ENCODE assay signal across 11 cellular contexts in the genomic region with DNA sequence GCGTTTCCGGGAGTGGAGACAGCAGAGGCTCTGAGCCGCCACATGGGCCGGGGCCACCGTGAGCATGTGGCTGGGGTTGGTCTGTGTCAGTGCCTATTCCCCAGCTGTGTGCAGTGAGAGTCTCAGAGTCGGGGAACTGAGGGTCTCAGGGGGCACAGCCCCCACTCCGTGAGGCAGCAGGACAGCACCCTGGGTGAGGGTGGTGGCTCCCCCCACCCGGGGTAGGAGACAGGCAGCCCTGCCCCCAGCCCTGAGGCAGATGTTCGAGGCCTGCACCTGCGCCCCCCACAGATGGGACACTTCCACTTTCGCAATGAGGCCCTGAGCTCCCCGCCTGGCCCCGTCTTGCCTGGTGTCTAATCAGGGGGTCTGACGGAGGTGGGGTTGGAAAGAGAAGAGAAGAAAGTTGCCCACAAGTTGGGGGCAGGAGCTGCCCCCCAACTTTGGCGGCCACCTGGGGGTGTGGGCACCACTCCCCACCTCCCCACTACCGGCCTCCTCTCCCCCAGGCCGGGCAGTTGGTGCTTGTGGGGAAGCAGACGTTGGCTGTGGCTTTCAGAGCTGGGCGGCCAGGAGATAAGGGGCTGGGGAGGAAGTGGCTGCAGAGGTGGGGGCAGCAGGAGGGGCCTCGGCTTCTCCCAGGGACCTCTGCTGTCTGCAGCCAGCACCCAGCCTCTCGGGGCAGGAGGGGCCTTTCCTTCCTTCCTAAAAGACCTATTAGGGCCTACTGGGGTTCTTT. TPM values are rescaled to one million over a fixed set of nuclear protein-coding genes. Genes with fewer than 3 reads are reported as not detected.
DNase-seq lines count a peak whose midpoint lies in the region; ATAC-seq, FAIRE-seq and TF ChIP-seq lines count a peak whose summit lies in the region.
"Had no signal": no experiment of that assay in that cellular context is flagged by ENCODE, and none has a peak within 500 bp of the region (broad histone marks: within the 10 kb centered on the region; RNA-seq: fewer than 3 reads in every experiment).

No MANE protein-coding gene starts in this region.

- no peak overlapping the region for H3K4ac ChIP-seq in H1 (replicated peaks; ENCODE audit: insufficient read length, low read depth, low read length)

- H4K8ac ChIP-seq in H1 (ENCODE audit: extremely low read depth, insufficient read depth, low read length): 0 out of 2 replicates have a peak overlapping the region, but pooled peaks have one; percentile 25

- TF ChIP-seq POLR2A in H1 (IDR thresholded peaks at IDR 0.05; ENCODE audit: control extremely low read depth in 1 of 2, low read depth in 2 of 2, low read length in 2 of 2): no peak
- TF ChIP-seq POLR2A in testis (IDR thresholded peaks at IDR 0.05): no peak

- H4K91ac ChIP-seq in H1 (replicated peaks; ENCODE audit: insufficient read length, low read length): no peak overlapping the region

- ATAC-seq in GM21447 (IDR thresholded peaks at IDR 0.05; ENCODE audit: unreplicated experiment): peak; percentile 31

- TF ChIP-seq RAD21 in H1 (IDR thresholded peaks at IDR 0.05 in 1 of 2, conservative IDR thresholded peaks at IDR 0.05 in 1 of 2; ENCODE audit: low read depth in 2 of 2, low read length in 2 of 2): no peak

- H4K20me1 ChIP-seq in H1 (replicated peaks in 1 of 2; ENCODE audit: control insufficient read depth in 1 of 2, insufficient read depth in 2 of 2, low read length in 2 of 2): peaks cover 0 to 1% of the 10 kb centered on the region in 2 experiments

- intact Hi-C loops in dorsolateral prefrontal cortex (cut with DNase I) (no loop called here), testis (cut with DNase I; ENCODE audit: low total_unique reads) (no loop called here)

- H3K36me3 ChIP-seq in KOPT-K1 (ENCODE audit: insufficient read depth, low read length): no peaks in the 10 kb centered on the region
- no peaks in the 10 kb centered on the region for H3K36me3 ChIP-seq in H1 (ENCODE audit: control insufficient read depth in 2 of 4, insufficient read depth in 4 of 4, low read length in 3 of 4)
- no peaks in the 10 kb centered on the region for H3K36me3 ChIP-seq in testis (ENCODE audit: low read depth, missing control alignments)

- H3K27me3 ChIP-seq in H1 (replicated peaks in 1 of 4; ENCODE audit: control insufficient read depth in 3 of 4, extremely low read depth in 1 of 4, insufficient read depth in 3 of 4, low read length in 3 of 4) (no peaks in the 10 kb centered on the region), dorsolateral prefrontal cortex (peaks cover 0 to 25% (median 0%) of the 10 kb centered on the region in 45 donors), testis (no peaks in the 10 kb centered on the region)

- TF ChIP-seq EP300 in H1 (IDR thresholded peaks at IDR 0.05; ENCODE audit: borderline replicate concordance in 1 of 2, low read depth in 2 of 2, low read length in 2 of 2): no peak

- 87% methylated on average over 19 of the region's 21 CpGs; no CpG with 5 or more reads in 1 of the 2 experiments for WGBS in H1 (ENCODE audit: extremely low coverage in 1 of 2, insufficient coverage in 1 of 2, insufficient read length in 1 of 2, insufficient replicate concordance in 2 of 2, low coverage in 1 of 2, low lambda C conversion rate in 2 of 2, missing lambda C conversion rate in 1 of 2), 2 experiments
- WGBS in testis, 2 donors: 80 to 88% methylated on average over 8 to 20 of the region's 21 CpGs

- FAIRE-seq in H1 (lab: Jason Lieb, UNC): no peak
- FAIRE-seq: D721Med had no signal

- no peak overlapping the region for H2BK120ac ChIP-seq in H1 (replicated peaks; ENCODE audit: low read depth, low read length)

- peaks cover 13% of the 10 kb centered on the region; the same call in 1 of the 2 replicates for H3K23me2 ChIP-seq in H1 (ENCODE audit: low read depth, low read length)

- H3K23ac ChIP-seq in H1 (ENCODE audit: insufficient read length): no peak overlapping the region

- peak; percentile 7 for TF ChIP-seq CTCF in GM12864 (IDR thresholded peaks at IDR 0.05; ENCODE audit: low read depth, low read length, missing control alignments)
- no peak for TF ChIP-seq CTCF in H1 (IDR thresholded peaks at IDR 0.05; ENCODE audit: control extremely low read depth in 1 of 3, insufficient read depth in 1 of 3, low read depth in 1 of 3, low read length in 3 of 3)
- no peak for TF ChIP-seq CTCF in dorsolateral prefrontal cortex (IDR thresholded peaks at IDR 0.05 in 54 of 56, conservative IDR thresholded peaks at IDR 0.05 in 2 of 56; ENCODE audit: low read depth in 1 of 56, partially characterized antibody in 56 of 56)
- TF ChIP-seq CTCF in testis (IDR thresholded peaks at IDR 0.05): no peak

- no peak overlapping the region for H2BK12ac ChIP-seq in H1 (ENCODE audit: low read depth, low read length)

- H3K9ac ChIP-seq in H1 (replicated peaks in 1 of 4; ENCODE audit: extremely low read depth in 1 of 4, low read depth in 3 of 4, low read length in 3 of 4): no peak overlapping the region

- no peak overlapping the region for H3K56ac ChIP-seq in H1 (replicated peaks; ENCODE audit: insufficient read length, low read depth, low read length)

- no peak overlapping the region for H3K18ac ChIP-seq in H1 (ENCODE audit: extremely low read depth, low read length)

- POLR2A ChIA-PET in H1 (lab: Charles Lee; ENCODE audit: partially characterized antibody): no interaction called here

- H3K79me1 ChIP-seq in H1 (ENCODE audit: low read depth, low read length): no peaks in the 10 kb centered on the region

- H3K79me2 ChIP-seq in H1 (ENCODE audit: control insufficient read depth in 1 of 2, insufficient read depth in 2 of 2, low read length in 2 of 2): no peaks in the 10 kb centered on the region

- H4K5ac ChIP-seq in H1 (ENCODE audit: insufficient read length, low read depth, low read length): no peak overlapping the region

- no peak overlapping the region for H3K4me2 ChIP-seq in H1 (ENCODE audit: insufficient read depth in 1 of 2, low read depth in 2 of 2, low read length in 2 of 2)

- no peak overlapping the region for H2BK15ac ChIP-seq in H1 (ENCODE audit: low read length)

- H3K9me3 ChIP-seq in KOPT-K1 (ENCODE audit: insufficient read depth, low read length, poor library complexity, severe bottlenecking) (no peaks in the 10 kb centered on the region), H1 (ENCODE audit: insufficient read depth in 2 of 2, low read depth in 1 of 2, low read length in 1 of 2) (no peaks in the 10 kb centered on the region), testis (no peaks in the 10 kb centered on the region)

- no peak overlapping the region for H2AFZ ChIP-seq in H1 (ENCODE audit: low read length)

- H2BK20ac ChIP-seq in H1 (ENCODE audit: low read length): no peak overlapping the region

- peak overlapping the region; percentile 98 for H3K27ac ChIP-seq in KOPT-K1 (ENCODE audit: low read depth, low read length, poor library complexity, severe bottlenecking)
- no peak overlapping the region for H3K27ac ChIP-seq in H1 (ENCODE audit: low read depth, low read length)
- H3K27ac ChIP-seq in dorsolateral prefrontal cortex: no peak overlapping the region
- H3K27ac ChIP-seq in testis: no peak overlapping the region

- H3K4me1 ChIP-seq in H1 (replicated peaks in 1 of 4; ENCODE audit: control insufficient read depth in 3 of 4, insufficient read depth in 4 of 4, low read length in 3 of 4): peaks cover 0 to 2% (median 0%) of the 10 kb centered on the region in 4 experiments; a peak in 1 of 7 replicates
- H3K4me1 ChIP-seq in testis: no peaks in the 10 kb centered on the region

- H2AK5ac ChIP-seq in H1 (ENCODE audit: low read depth, low read length): no peak overlapping the region

- H2BK5ac ChIP-seq in H1 (ENCODE audit: low read depth, low read length): no peak overlapping the region

- DNase-seq in GM12864 (ENCODE audit: low read depth) (peak; percentile 44), H1 (ENCODE audit: low read depth in 1 of 2, low spot score in 2 of 2) (no peak), cortex of kidney (lab: John Stamatoyannopoulos, UW) (no peak), DMS153 treated with DMSO at 0.1 percent for 48 hours (lab: John Stamatoyannopoulos, UW; ENCODE audit: unreplicated experiment) (no peak), dorsolateral prefrontal cortex (no peak), testis (no peak)
- DNase-seq: activated CD4-positive, alpha-beta T cell treated with anti-CD3 and anti-CD28 coated beads, Interleukin-2, amount 50 U/mL, for 4 hours had no signal

- CTCF ChIA-PET in H1 (lab: Charles Lee; ENCODE audit: partially characterized antibody): interaction anchor here (1.1 to 1.5 kb wide), 3 partner anchors 9 to 35 kb away, joined by 3 to 4 read pairs (median 3); no protein-coding TSS in a partner anchor

- no peak overlapping the region for H3K14ac ChIP-seq in H1 (ENCODE audit: insufficient read length)

- peak overlapping the region; percentile 69 for H3K4me3 ChIP-seq in GM12864 (ENCODE audit: low read depth, low read length)
- H3K4me3 ChIP-seq in H1 (ENCODE audit: extremely low read depth in 1 of 4, insufficient read depth in 2 of 4, low read depth in 3 of 4, low read length in 4 of 4): no peak overlapping the region
- H3K4me3 ChIP-seq in dorsolateral prefrontal cortex: no peak overlapping the region
- H3K4me3 ChIP-seq in testis: no peak overlapping the region

TF ChIP-seq in H1, 55 proteins besides CTCF, POLR2A, EP300 and RAD21 (continues in another document):
- TF ChIP-seq, protein P1, sequence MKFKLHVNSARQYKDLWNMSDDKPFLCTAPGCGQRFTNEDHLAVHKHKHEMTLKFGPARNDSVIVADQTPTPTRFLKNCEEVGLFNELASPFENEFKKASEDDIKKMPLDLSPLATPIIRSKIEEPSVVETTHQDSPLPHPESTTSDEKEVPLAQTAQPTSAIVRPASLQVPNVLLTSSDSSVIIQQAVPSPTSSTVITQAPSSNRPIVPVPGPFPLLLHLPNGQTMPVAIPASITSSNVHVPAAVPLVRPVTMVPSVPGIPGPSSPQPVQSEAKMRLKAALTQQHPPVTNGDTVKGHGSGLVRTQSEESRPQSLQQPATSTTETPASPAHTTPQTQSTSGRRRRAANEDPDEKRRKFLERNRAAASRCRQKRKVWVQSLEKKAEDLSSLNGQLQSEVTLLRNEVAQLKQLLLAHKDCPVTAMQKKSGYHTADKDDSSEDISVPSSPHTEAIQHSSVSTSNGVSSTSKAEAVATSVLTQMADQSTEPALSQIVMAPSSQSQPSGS (IDR thresholded peaks at IDR 0.05; ENCODE audit: low read length): no peak
- TF ChIP-seq SAP30 (IDR thresholded peaks at IDR 0.05; ENCODE audit: insufficient read depth, insufficient replicate concordance, low read length): no peak

RNA-seq across cellular contexts. Expression of a gene that starts 1.8 kb away (rescaled TPM):
- total RNA-seq in H1 (2021; fragmentation: NEBNext Ultra II Directional; extraction: Animal tissue kit (Norgen Biotek cat#: 25700)): 1.3 and 2.7 TPM in 2 replicates
- polyA plus RNA-seq in H1 (2011; rRNA removed): 0.51 and 1.5 TPM in 2 replicates
- 0.62 TPM for polyA plus RNA-seq in H1 (2011; cell fraction: cytosol; rRNA removed)
- 3.9 TPM for polyA plus RNA-seq in H1 (2011; cell fraction: nucleus; rRNA removed)
- polyA plus RNA-seq in H1 (2012, experiment 1 of 2): 0.99 to 1.7 TPM (median 1.2 TPM) in 4 replicates
- 1.1 TPM for polyA plus RNA-seq in H1 (2012, experiment 2 of 2)
- 1.6 TPM for polyA plus RNA-seq in H1 (2013, experiment 1 of 2)
- polyA plus RNA-seq in H1 (2013, experiment 2 of 2): 1.2 TPM
- polyA minus RNA-seq in H1 (2011; rRNA and poly(A)+ RNA removed): 0.59 and 0.66 TPM in 2 replicates
- polyA minus RNA-seq in H1 (2011; cell fraction: cytosol; rRNA and poly(A)+ RNA removed): 2.9 TPM
- 2.1 TPM for polyA minus RNA-seq in H1 (2011; cell fraction: nucleus; rRNA and poly(A)+ RNA removed)
- total RNA-seq in dorsolateral prefrontal cortex: 10 to 100 TPM in 113 of 120 experiments, 1 to 10 TPM in 7; 4.3 to 33.0 (median 16.9) TPM
- total RNA-seq in testis: 10 to 100 TPM in 1 of 2 donors, 1 to 10 TPM in 1; 9.2 to 11.9 TPM
- 7.1 TPM for polyA plus RNA-seq in testis (ENCODE audit: insufficient read depth, low read depth, low replicate concordance)
- total RNA-seq: osteocyte had no signal
